Comparison of ENCODE assay signal across 8 cellular contexts in genomic region chr12:111321317-111321716, GRCh38.
"Had no signal": no experiment of that assay in that cellular context is flagged by ENCODE, and none has a peak within 500 bp of the region (broad histone marks: within the 10 kb centered on the region; RNA-seq: fewer than 3 reads in every experiment).

No MANE protein-coding gene starts in this region.

- H3K9me3 Mint-ChIP-seq: IgD-negative memory B cell had no signal

- DNase-seq: IMR-90, KBM-7, KG1 had no signal

- H3K36me3 Mint-ChIP-seq: IgD-negative memory B cell had no signal

- ATAC-seq: HepG2, K562 had no signal

- H3K27ac Mint-ChIP-seq: IgD-negative memory B cell had no signal

- H3K4me3 ChIP-seq: K562 had no signal

- H3K27me3 Mint-ChIP-seq: IgD-negative memory B cell had no signal

- H3K27ac ChIP-seq: HL-60, KMS-11 had no signal

- H3K4me3 Mint-ChIP-seq: IgD-negative memory B cell had no signal
